ENCODE assay signal across 8 cellular contexts in the genomic region with DNA sequence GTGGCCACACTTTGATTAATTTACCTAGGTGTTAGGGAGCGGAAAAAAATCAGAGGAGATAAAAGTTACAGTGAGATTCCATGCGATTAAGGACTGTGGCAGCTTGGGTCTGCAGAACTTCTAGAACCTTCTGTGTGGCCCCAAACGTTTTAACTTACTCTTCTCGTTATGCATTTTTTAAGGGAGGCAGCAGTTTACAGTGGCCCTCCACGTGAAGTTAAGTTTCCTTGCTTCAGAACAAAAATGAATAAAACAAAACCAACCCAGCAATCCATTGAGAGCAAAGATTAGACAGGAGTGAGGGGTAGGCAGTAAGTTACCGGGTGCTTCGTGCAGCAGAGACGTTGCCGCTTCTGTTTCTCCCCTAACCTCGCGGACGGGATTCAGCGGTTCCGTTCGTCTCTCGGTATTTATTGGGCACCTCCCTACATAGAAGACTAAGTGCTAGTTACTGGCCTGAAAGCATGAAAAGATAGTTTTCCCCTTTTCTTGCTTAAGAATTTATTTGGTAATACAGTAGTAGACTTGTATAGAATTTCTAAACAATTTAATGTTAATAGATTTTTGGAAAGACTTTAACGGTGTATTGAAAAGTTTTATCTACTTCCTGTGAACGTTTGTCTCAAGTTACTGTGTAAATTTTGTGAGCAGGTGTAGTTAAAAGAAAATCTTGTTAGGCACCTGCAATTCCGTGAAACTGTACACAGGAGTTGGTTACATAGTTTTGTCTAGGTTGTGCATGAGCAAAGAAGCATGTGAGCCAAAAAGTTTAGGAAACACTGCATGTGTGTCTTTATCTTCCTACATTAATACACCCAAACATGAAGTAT. TPM values are rescaled to one million over a fixed set of nuclear protein-coding genes. Genes with fewer than 3 reads are reported as not detected.
DNase-seq lines count a peak whose midpoint lies in the region; ATAC-seq, FAIRE-seq and TF ChIP-seq lines count a peak whose summit lies in the region.

No MANE protein-coding gene starts in this region.

- CTCF ChIA-PET in A549 (lab: Yijun Ruan, JAX), result interaction anchor here (0.8 to 0.9 kb wide), 2 partner anchors 52 to 117 kb away, joined by 3 read pairs; no protein-coding TSS in a partner anchor

- H3K4me2 ChIP-seq in A549 (peak overlapping the region; percentile 99), parathyroid adenoma (ENCODE audit: low read length) (peak overlapping the region; percentile 85)

- WGBS in A549 (ENCODE audit: missing lambda C conversion rate), result under 1% methylated on average over 19 of the region's 19 CpGs

- peaks cover 38% of the 10 kb centered on the region for H3K4me1 ChIP-seq in A549
- H3K4me1 ChIP-seq in parathyroid adenoma, result no peaks in the 10 kb centered on the region

- DNase-seq in A549 (ENCODE audit: low read depth in 1 of 2, low spot score in 1 of 2) (peak in 1 of 2 experiments; percentile 21), NCI-H774 (lab: John Stamatoyannopoulos, UW) (peak; percentile 27), glomerular visceral epithelial cell (ENCODE audit: extremely low spot score) (peak; percentile 39), NCI-H1417 treated with DMSO at 0.1 percent for 48 hours (lab: John Stamatoyannopoulos, UW) (no peak), NCI-H2227 (lab: John Stamatoyannopoulos, UW; ENCODE audit: unreplicated experiment) (no peak)
- peak; percentile 27 for DNase-seq in activated T-helper 1 cell treated with anti-CD3 and anti-CD28 coated beads, Interleukin-12 subunit alpha, Interleukin-12 subunit beta, Interleukin-2, Interleukin-4 antibody, amounts not matched to agents 30 ng/mL and 10 ng/mL and 1 ng/mL, durations not matched to agents 14 hours and 24 hours and 36 hours (ENCODE audit: low spot score)

- peaks cover 45% of the 10 kb centered on the region for H3K4me1 Mint-ChIP-seq in activated T-helper 1 cell treated with anti-CD3 and anti-CD28 coated beads, Interleukin-12 subunit alpha, Interleukin-12 subunit beta, Interleukin-2, Interleukin-4 antibody, amounts not matched to agents 30 ng/mL and 10 ng/mL and 1 ng/mL, durations not matched to agents 14 hours and 24 hours and 36 hours (ENCODE audit: low read depth)

- peaks cover 10% of the 10 kb centered on the region for H3K36me3 Mint-ChIP-seq in activated T-helper 1 cell treated with anti-CD3 and anti-CD28 coated beads, Interleukin-12 subunit alpha, Interleukin-12 subunit beta, Interleukin-2, Interleukin-4 antibody, amounts not matched to agents 30 ng/mL and 10 ng/mL and 1 ng/mL, durations not matched to agents 14 hours and 24 hours and 36 hours (ENCODE audit: low read depth)

- H3K4me3 Mint-ChIP-seq in activated T-helper 1 cell treated with anti-CD3 and anti-CD28 coated beads, Interleukin-12 subunit alpha, Interleukin-12 subunit beta, Interleukin-2, Interleukin-4 antibody, amounts not matched to agents 30 ng/mL and 10 ng/mL and 1 ng/mL, durations not matched to agents 14 hours and 24 hours and 36 hours, result peak overlapping the region; percentile 93

- TF ChIP-seq RAD21 in A549 (conservative IDR thresholded peaks at IDR 0.05 in 1 of 2, IDR thresholded peaks at IDR 0.05 in 1 of 2), result no peak

- ATAC-seq in A549 (peak; percentile 38 to 42; a peak in 4 of 6 replicates), GM18502 (IDR thresholded peaks at IDR 0.05; ENCODE audit: poor library complexity, unreplicated experiment) (peak; percentile 15)

- no peaks in the 10 kb centered on the region for H3K79me2 ChIP-seq in parathyroid adenoma

- no peak for TF ChIP-seq CTCF in A549 (IDR thresholded peaks at IDR 0.05)
- TF ChIP-seq CTCF in parathyroid adenoma (IDR thresholded peaks at IDR 0.05), result no peak

- H3K9ac ChIP-seq in parathyroid adenoma, result no peak overlapping the region

- H3K4me3 ChIP-seq in A549, result peak overlapping the region; percentile 55
- peak overlapping the region; percentile 60 for H3K4me3 ChIP-seq in parathyroid adenoma (ENCODE audit: low read depth, low read length)

- POLR2A ChIA-PET in A549 (lab: Yijun Ruan, JAX), result interaction anchor here (1.1 to 2.1 kb wide), 3 partner anchors 141 to 218 kb away, joined by 4 to 14 read pairs (median 6); a partner anchor contains a TSS

- H3K27ac Mint-ChIP-seq in activated T-helper 1 cell treated with anti-CD3 and anti-CD28 coated beads, Interleukin-12 subunit alpha, Interleukin-12 subunit beta, Interleukin-2, Interleukin-4 antibody, amounts not matched to agents 30 ng/mL and 10 ng/mL and 1 ng/mL, durations not matched to agents 14 hours and 24 hours and 36 hours, result peak overlapping the region; percentile 95

- no peak for TF ChIP-seq POLR2A in A549 (IDR thresholded peaks at IDR 0.05; ENCODE audit: low read length)

- H3K9me3 Mint-ChIP-seq in activated T-helper 1 cell treated with anti-CD3 and anti-CD28 coated beads, Interleukin-12 subunit alpha, Interleukin-12 subunit beta, Interleukin-2, Interleukin-4 antibody, amounts not matched to agents 30 ng/mL and 10 ng/mL and 1 ng/mL, durations not matched to agents 14 hours and 24 hours and 36 hours, result no peaks in the 10 kb centered on the region

- peak overlapping the region; percentile 88 for H2AFZ ChIP-seq in parathyroid adenoma

- no peaks in the 10 kb centered on the region for H3K9me3 ChIP-seq in A549
- no peaks in the 10 kb centered on the region for H3K9me3 ChIP-seq in parathyroid adenoma (ENCODE audit: control insufficient read depth, low read length)

- H3K27me3 Mint-ChIP-seq in activated T-helper 1 cell treated with anti-CD3 and anti-CD28 coated beads, Interleukin-12 subunit alpha, Interleukin-12 subunit beta, Interleukin-2, Interleukin-4 antibody, amounts not matched to agents 30 ng/mL and 10 ng/mL and 1 ng/mL, durations not matched to agents 14 hours and 24 hours and 36 hours (ENCODE audit: insufficient read depth), result no peaks in the 10 kb centered on the region

- no peak for TF ChIP-seq EP300 in A549 (IDR thresholded peaks at IDR 0.05)

- no peaks in the 10 kb centered on the region for H3K36me3 ChIP-seq in parathyroid adenoma (ENCODE audit: control insufficient read depth, insufficient read depth, low read length)

- H3K27ac ChIP-seq in A549, result peak overlapping the region; percentile 92 to 99
- peak overlapping the region; percentile 82 for H3K27ac ChIP-seq in parathyroid adenoma

- FAIRE-seq in A549 (lab: Jason Lieb, UNC), result no peak

- H3K27me3 ChIP-seq in parathyroid adenoma (ENCODE audit: control insufficient read depth, insufficient read depth, low read length), result no peaks in the 10 kb centered on the region

- intact Hi-C loops in activated T-helper 1 cell treated with anti-CD3 and anti-CD28 coated beads, Interleukin-12 subunit alpha, Interleukin-12 subunit beta, Interleukin-2, Interleukin-4 antibody, amounts not matched to agents 30 ng/mL and 10 ng/mL and 1 ng/mL, durations not matched to agents 14 hours and 24 hours and 36 hours (cut with micrococcal nuclease), result loop anchor here (2.0 to 5.0 kb wide), 3 partner anchors 36 to 788 kb away; no protein-coding TSS in a partner anchor

TF ChIP-seq in A549, 52 proteins besides CTCF, POLR2A, EP300 and RAD21:
- TF ChIP-seq NR3C1 (IDR thresholded peaks at IDR 0.05) (no peak), NFE2L2 (conservative IDR thresholded peaks at IDR 0.05; ENCODE audit: low read length) (no peak), NPAS2 (CRISPR knock-in tag; IDR thresholded peaks at IDR 0.05; ENCODE audit: borderline replicate concordance) (no peak), RNF2 (IDR thresholded peaks at IDR 0.05; ENCODE audit: borderline replicate concordance, low read depth) (no peak), HOXA7 (CRISPR knock-in tag; IDR thresholded peaks at IDR 0.05) (no peak), MAZ (IDR thresholded peaks at IDR 0.05; ENCODE audit: borderline replicate concordance, low read depth, low read length) (no peak), HOXB13 (CRISPR knock-in tag; IDR thresholded peaks at IDR 0.05; ENCODE audit: low read depth) (no peak), ZC3H11A (IDR thresholded peaks at IDR 0.05) (no peak), FOXS1 (CRISPR knock-in tag; IDR thresholded peaks at IDR 0.05) (no peak), BHLHE40 (IDR thresholded peaks at IDR 0.05; ENCODE audit: low read depth, low read length) (no peak), KDM5A (IDR thresholded peaks at IDR 0.05) (no peak)
- TF ChIP-seq, protein P1, sequence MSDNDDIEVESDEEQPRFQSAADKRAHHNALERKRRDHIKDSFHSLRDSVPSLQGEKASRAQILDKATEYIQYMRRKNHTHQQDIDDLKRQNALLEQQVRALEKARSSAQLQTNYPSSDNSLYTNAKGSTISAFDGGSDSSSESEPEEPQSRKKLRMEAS (IDR thresholded peaks at IDR 0.05), result no peak
- TF ChIP-seq, protein P2, sequence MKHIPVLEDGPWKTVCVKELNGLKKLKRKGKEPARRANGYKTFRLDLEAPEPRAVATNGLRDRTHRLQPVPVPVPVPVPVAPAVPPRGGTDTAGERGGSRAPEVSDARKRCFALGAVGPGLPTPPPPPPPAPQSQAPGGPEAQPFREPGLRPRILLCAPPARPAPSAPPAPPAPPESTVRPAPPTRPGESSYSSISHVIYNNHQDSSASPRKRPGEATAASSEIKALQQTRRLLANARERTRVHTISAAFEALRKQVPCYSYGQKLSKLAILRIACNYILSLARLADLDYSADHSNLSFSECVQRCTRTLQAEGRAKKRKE (CRISPR knock-in tag; IDR thresholded peaks at IDR 0.05; ENCODE audit: low read depth), result no peak

RNA-seq across cellular contexts. Expression of a gene that starts 1.1 kb away (rescaled TPM):
- polyA plus RNA-seq in A549 (2011; rRNA removed), result 10.2 and 13.9 TPM in 2 replicates
- polyA plus RNA-seq in A549 (2012; cell fraction: cytosol; rRNA removed), result 3.9 and 4.5 TPM in 2 replicates
- 2.1 TPM in 2 replicates for polyA plus RNA-seq in A549 (2012; cell fraction: nucleus; rRNA removed)
- polyA plus RNA-seq in A549 (2017; fragmentation: RNase III; extraction: RNeasy Plus Mini Kit Qiagen cat#74134 plus additional on column Dnase treatment), result 8.7 to 9.5 TPM (median 9.3 TPM) in 3 replicates
- polyA minus RNA-seq in A549 (2011; rRNA and poly(A)+ RNA removed), result 3.5 and 3.7 TPM in 2 replicates
- total RNA-seq in activated T-helper 1 cell treated with anti-CD3 and anti-CD28 coated beads, Interleukin-12 subunit alpha, Interleukin-12 subunit beta, Interleukin-2, Interleukin-4 antibody, amounts not matched to agents 30 ng/mL and 10 ng/mL and 1 ng/mL, durations not matched to agents 14 hours and 24 hours and 36 hours, result 12.3 and 13.1 TPM in 2 replicates

RNA-seq across cellular contexts. Expression of a gene that starts 48.8 kb away (rescaled TPM):
- polyA plus RNA-seq in A549 (2011; rRNA removed) (16.3 and 21.5 TPM in 2 replicates), A549 (2017; fragmentation: RNase III; extraction: RNeasy Plus Mini Kit Qiagen cat#74134 plus additional on column Dnase treatment) (8.6 to 8.8 TPM (median 8.6 TPM) in 3 replicates)
- 2.1 and 2.6 TPM in 2 replicates for polyA plus RNA-seq in A549 (2012; cell fraction: cytosol; rRNA removed)
- 0.67 and 1.1 TPM in 2 replicates for polyA plus RNA-seq in A549 (2012; cell fraction: nucleus; rRNA removed)
- polyA minus RNA-seq in A549 (2011; rRNA and poly(A)+ RNA removed), result 3.5 and 3.6 TPM in 2 replicates
- total RNA-seq in activated T-helper 1 cell treated with anti-CD3 and anti-CD28 coated beads, Interleukin-12 subunit alpha, Interleukin-12 subunit beta, Interleukin-2, Interleukin-4 antibody, amounts not matched to agents 30 ng/mL and 10 ng/mL and 1 ng/mL, durations not matched to agents 14 hours and 24 hours and 36 hours, result 3.0 and 3.8 TPM in 2 replicates

Comparison
In these comparisons a context has a peak if more than half of its experiments do, and no peak if none do; other contexts are left out.
1. DNase-seq: peak in NCI-H774 (single experiment), activated T-helper 1 cell treated with anti-CD3 and anti-CD28 coated beads, Interleukin-12 subunit alpha, Interleukin-12 subunit beta, Interleukin-2, Interleukin-4 antibody, amounts not matched to agents 30 ng/mL and 10 ng/mL and 1 ng/mL, durations not matched to agents 14 hours and 24 hours and 36 hours (single experiment) and glomerular visceral epithelial cell (single experiment); none in NCI-H1417 treated with DMSO at 0.1 percent for 48 hours (single experiment) and NCI-H2227 (single experiment).